ENCODE assay signal across 8 cellular contexts in the genomic region with DNA sequence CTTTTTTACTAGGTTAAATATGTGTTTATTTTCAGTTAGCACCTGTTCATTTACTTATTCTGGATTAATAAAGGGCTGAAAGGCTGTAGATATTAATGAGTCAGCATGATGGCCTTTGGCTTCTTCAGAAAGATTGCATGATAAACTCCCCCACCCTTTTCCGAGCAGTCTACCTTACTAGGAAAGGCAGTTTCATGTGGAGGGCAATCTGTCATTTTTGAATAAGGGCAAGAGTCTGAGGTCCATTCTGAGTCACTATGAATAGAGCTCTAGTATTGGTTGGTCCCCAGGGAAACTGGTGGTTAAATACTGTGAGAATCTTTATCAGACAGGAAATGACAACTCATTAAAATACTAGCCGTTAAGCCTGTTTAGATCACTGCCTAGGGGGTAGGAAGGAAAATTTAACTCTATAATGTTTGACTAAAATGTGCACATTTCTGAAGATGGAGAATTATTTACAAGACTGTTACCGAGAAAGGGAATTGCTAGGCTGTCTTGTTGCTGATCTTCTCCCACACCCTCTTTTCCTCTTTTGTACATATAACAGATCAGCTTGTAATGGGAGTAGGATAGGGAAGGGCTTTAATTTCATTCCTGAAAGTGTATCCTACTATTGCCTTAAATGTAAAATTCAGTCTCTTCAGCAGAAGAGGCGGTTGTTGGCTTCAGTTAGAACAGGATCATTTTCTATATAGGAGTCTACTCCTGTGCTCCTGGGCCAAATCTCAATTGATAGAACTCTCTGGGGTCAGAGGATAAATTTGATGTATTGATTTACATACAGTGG.
DNase-seq lines count a peak whose midpoint lies in the region; ATAC-seq, FAIRE-seq and TF ChIP-seq lines count a peak whose summit lies in the region.

No MANE protein-coding gene starts in this region.

- peaks cover 41% of the 10 kb centered on the region for H3K36me3 Mint-ChIP-seq in activated CD4-positive, alpha-beta T cell treated with anti-CD3 and anti-CD28 coated beads, Interleukin-2, amount 10 ng/mL, durations not matched to agents 24 days and 14 days (ENCODE audit: low read depth)
- H3K36me3 Mint-ChIP-seq in chondrocyte (ENCODE audit: low read depth) = peaks cover 3% of the 10 kb centered on the region
- H3K36me3 Mint-ChIP-seq in mesothelial cell of epicardium = peaks cover 1% of the 10 kb centered on the region

- peak; percentile 89 for DNase-seq in activated CD4-positive, alpha-beta T cell treated with anti-CD3 and anti-CD28 coated beads, Interleukin-2, amount 10 ng/mL, durations not matched to agents 24 days and 14 days
- no peak for DNase-seq in activated CD4-positive, alpha-beta T cell treated with anti-CD3 and anti-CD28 coated beads for 48 hours
- DNase-seq in RCC 7860 (ENCODE audit: low spot score) = peak; percentile 100
- no peak for DNase-seq in chondrocyte (ENCODE audit: low spot score)
- DNase-seq in mesothelial cell of epicardium (ENCODE audit: low spot score in 2 of 2, unreplicated experiment in 2 of 2) = no peak
- no peak for DNase-seq in Ammon's horn (ENCODE audit: low spot score)

- H3K27ac Mint-ChIP-seq in activated CD4-positive, alpha-beta T cell treated with anti-CD3 and anti-CD28 coated beads, Interleukin-2, amount 10 ng/mL, durations not matched to agents 24 days and 14 days = peak overlapping the region; percentile 97
- H3K27ac Mint-ChIP-seq in chondrocyte (ENCODE audit: unreplicated experiment) = peak overlapping the region; percentile 93
- peak overlapping the region; percentile 98 for H3K27ac Mint-ChIP-seq in mesothelial cell of epicardium

- TF ChIP-seq CTCF in chondrocyte (IDR thresholded peaks at IDR 0.05) = no peak
- no peak for TF ChIP-seq CTCF in mesothelial cell of epicardium (IDR thresholded peaks at IDR 0.05; ENCODE audit: unreplicated experiment)

- peak; percentile 65 for ATAC-seq in GM21737 (IDR thresholded peaks at IDR 0.05; ENCODE audit: unreplicated experiment)

- intact Hi-C loops in activated CD4-positive, alpha-beta T cell treated with anti-CD3 and anti-CD28 coated beads, Interleukin-2, amount 10 ng/mL, durations not matched to agents 24 days and 14 days (cut with micrococcal nuclease) = loop anchor here (1.0 to 5.0 kb wide), 5 partner anchors 8 to 1492 kb away; a partner anchor contains a TSS

- H3K27me3 Mint-ChIP-seq in activated CD4-positive, alpha-beta T cell treated with anti-CD3 and anti-CD28 coated beads, Interleukin-2, amount 10 ng/mL, durations not matched to agents 24 days and 14 days = no peaks in the 10 kb centered on the region
- H3K27me3 Mint-ChIP-seq in chondrocyte (ENCODE audit: low read depth) (no peaks in the 10 kb centered on the region), mesothelial cell of epicardium (ENCODE audit: low read depth) (no peaks in the 10 kb centered on the region)

- H3K4me3 Mint-ChIP-seq in activated CD4-positive, alpha-beta T cell treated with anti-CD3 and anti-CD28 coated beads, Interleukin-2, amount 10 ng/mL, durations not matched to agents 24 days and 14 days = peak overlapping the region; percentile 86
- peak overlapping the region; percentile 44 for H3K4me3 Mint-ChIP-seq in chondrocyte (ENCODE audit: unreplicated experiment)
- peak overlapping the region; percentile 7 for H3K4me3 Mint-ChIP-seq in mesothelial cell of epicardium

- peaks cover 72% of the 10 kb centered on the region for H3K4me1 Mint-ChIP-seq in activated CD4-positive, alpha-beta T cell treated with anti-CD3 and anti-CD28 coated beads, Interleukin-2, amount 10 ng/mL, durations not matched to agents 24 days and 14 days
- H3K4me1 Mint-ChIP-seq in chondrocyte (ENCODE audit: low read depth) = peaks cover 80% of the 10 kb centered on the region
- H3K4me1 Mint-ChIP-seq in mesothelial cell of epicardium = peaks cover 68% of the 10 kb centered on the region

- peak; percentile 81 for TF ChIP-seq EP300 in Ishikawa (IDR thresholded peaks at IDR 0.05; ENCODE audit: borderline replicate concordance)

- no peak for TF ChIP-seq RAD21 in Ishikawa (IDR thresholded peaks at IDR 0.05; ENCODE audit: low read depth)

- FAIRE-seq in RCC 7860 (lab: Jason Lieb, UNC) = peak; percentile 99

- H3K9me3 Mint-ChIP-seq in activated CD4-positive, alpha-beta T cell treated with anti-CD3 and anti-CD28 coated beads, Interleukin-2, amount 10 ng/mL, durations not matched to agents 24 days and 14 days = no peaks in the 10 kb centered on the region
- no peaks in the 10 kb centered on the region for H3K9me3 Mint-ChIP-seq in chondrocyte (ENCODE audit: low read depth)
- no peaks in the 10 kb centered on the region for H3K9me3 Mint-ChIP-seq in mesothelial cell of epicardium

TF ChIP-seq in Ishikawa, 13 proteins besides CTCF, POLR2A, EP300 and RAD21:
- peak; percentile 83; the same call in 1 of the 2 replicates for TF ChIP-seq FOXM1 (IDR thresholded peaks at IDR 0.05; ENCODE audit: borderline replicate concordance, low read depth)
- 0 out of 2 replicates have a peak, but pooled peaks have one; percentile 23 for TF ChIP-seq NFIC (IDR thresholded peaks at IDR 0.05)
- TF ChIP-seq YY1 (IDR thresholded peaks at IDR 0.05; ENCODE audit: low read depth) = no peak
- TF ChIP-seq TCF12 (IDR thresholded peaks at IDR 0.05; ENCODE audit: low read depth) = peak; percentile 77; the same call in 1 of the 2 replicates
- TF ChIP-seq, protein P1, sequence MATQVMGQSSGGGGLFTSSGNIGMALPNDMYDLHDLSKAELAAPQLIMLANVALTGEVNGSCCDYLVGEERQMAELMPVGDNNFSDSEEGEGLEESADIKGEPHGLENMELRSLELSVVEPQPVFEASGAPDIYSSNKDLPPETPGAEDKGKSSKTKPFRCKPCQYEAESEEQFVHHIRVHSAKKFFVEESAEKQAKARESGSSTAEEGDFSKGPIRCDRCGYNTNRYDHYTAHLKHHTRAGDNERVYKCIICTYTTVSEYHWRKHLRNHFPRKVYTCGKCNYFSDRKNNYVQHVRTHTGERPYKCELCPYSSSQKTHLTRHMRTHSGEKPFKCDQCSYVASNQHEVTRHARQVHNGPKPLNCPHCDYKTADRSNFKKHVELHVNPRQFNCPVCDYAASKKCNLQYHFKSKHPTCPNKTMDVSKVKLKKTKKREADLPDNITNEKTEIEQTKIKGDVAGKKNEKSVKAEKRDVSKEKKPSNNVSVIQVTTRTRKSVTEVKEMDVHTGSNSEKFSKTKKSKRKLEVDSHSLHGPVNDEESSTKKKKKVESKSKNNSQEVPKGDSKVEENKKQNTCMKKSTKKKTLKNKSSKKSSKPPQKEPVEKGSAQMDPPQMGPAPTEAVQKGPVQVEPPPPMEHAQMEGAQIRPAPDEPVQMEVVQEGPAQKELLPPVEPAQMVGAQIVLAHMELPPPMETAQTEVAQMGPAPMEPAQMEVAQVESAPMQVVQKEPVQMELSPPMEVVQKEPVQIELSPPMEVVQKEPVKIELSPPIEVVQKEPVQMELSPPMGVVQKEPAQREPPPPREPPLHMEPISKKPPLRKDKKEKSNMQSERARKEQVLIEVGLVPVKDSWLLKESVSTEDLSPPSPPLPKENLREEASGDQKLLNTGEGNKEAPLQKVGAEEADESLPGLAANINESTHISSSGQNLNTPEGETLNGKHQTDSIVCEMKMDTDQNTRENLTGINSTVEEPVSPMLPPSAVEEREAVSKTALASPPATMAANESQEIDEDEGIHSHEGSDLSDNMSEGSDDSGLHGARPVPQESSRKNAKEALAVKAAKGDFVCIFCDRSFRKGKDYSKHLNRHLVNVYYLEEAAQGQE (IDR thresholded peaks at IDR 0.05; ENCODE audit: low read depth) = no peak
- no peak; the same call in 1 of the 2 replicates for TF ChIP-seq CEBPB (IDR thresholded peaks at IDR 0.05)
- TF ChIP-seq, protein P2, sequence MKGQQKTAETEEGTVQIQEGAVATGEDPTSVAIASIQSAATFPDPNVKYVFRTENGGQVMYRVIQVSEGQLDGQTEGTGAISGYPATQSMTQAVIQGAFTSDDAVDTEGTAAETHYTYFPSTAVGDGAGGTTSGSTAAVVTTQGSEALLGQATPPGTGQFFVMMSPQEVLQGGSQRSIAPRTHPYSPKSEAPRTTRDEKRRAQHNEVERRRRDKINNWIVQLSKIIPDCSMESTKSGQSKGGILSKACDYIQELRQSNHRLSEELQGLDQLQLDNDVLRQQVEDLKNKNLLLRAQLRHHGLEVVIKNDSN (IDR thresholded peaks at IDR 0.05) = no peak
- TF ChIP-seq CREB1 (IDR thresholded peaks at IDR 0.05; ENCODE audit: low read depth) = no peak
- TF ChIP-seq, protein P3, sequence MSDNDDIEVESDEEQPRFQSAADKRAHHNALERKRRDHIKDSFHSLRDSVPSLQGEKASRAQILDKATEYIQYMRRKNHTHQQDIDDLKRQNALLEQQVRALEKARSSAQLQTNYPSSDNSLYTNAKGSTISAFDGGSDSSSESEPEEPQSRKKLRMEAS (IDR thresholded peaks at IDR 0.05) = no peak
- TF ChIP-seq ZBTB7A (IDR thresholded peaks at IDR 0.05; ENCODE audit: low read depth) = no peak
- no peak for TF ChIP-seq TAF1 (IDR thresholded peaks at IDR 0.05; ENCODE audit: low read depth)
- TF ChIP-seq TEAD4 (IDR thresholded peaks at IDR 0.05) = peak; percentile 44

Comparison
In these comparisons a context has a peak if more than half of its experiments do, and no peak if none do; other contexts are left out.
1. DNase-seq: peak in activated CD4-positive, alpha-beta T cell treated with anti-CD3 and anti-CD28 coated beads, Interleukin-2, amount 10 ng/mL, durations not matched to agents 24 days and 14 days (single experiment) and RCC 7860 (single experiment); none in activated CD4-positive, alpha-beta T cell treated with anti-CD3 and anti-CD28 coated beads for 48 hours (single experiment), chondrocyte (single experiment), mesothelial cell of epicardium (0 of 2) and Ammon's horn (single experiment).
2. H3K4me3 Mint-ChIP-seq: peak in every context shown above with its lines; median percentile 86 in activated CD4-positive, alpha-beta T cell treated with anti-CD3 and anti-CD28 coated beads, Interleukin-2, amount 10 ng/mL, durations not matched to agents 24 days and 14 days; 44 in chondrocyte; 7 in mesothelial cell of epicardium.
3. Peak in every context shown above with its lines, with median percentiles within 50 percentile points of each other: H3K27ac Mint-ChIP-seq.